ENCODE assay signal across 20 cellular contexts in genomic region chr3:16329792-16330061, GRCh38.
DNase-seq lines count a peak whose midpoint lies in the region; ATAC-seq and TF ChIP-seq lines count a peak whose summit lies in the region.
"Had no signal": no experiment of that assay in that cellular context is flagged by ENCODE, and none has a peak within 500 bp of the region (broad histone marks: within the 10 kb centered on the region; RNA-seq: fewer than 3 reads in every experiment).

No MANE protein-coding gene starts in this region.

- no peak overlapping the region for H3K4me2 ChIP-seq in mammary epithelial cell (ENCODE audit: insufficient read depth, low read depth, low read length)

- no peaks in the 10 kb centered on the region for H3K27me3 ChIP-seq in psoas muscle (ENCODE audit: insufficient read depth in 3 of 3, low read length in 2 of 3)
- no peaks in the 10 kb centered on the region for H3K27me3 ChIP-seq in mammary epithelial cell (ENCODE audit: insufficient read depth, low read length)
- H3K27me3 ChIP-seq: uterus had no signal

- no peaks in the 10 kb centered on the region for H3K27me3 Mint-ChIP-seq in activated T-cell treated with anti-CD3 and anti-CD28 coated beads, Interleukin-2, amount 50 U/mL, for 72 hours (ENCODE audit: low read depth)
- H3K27me3 Mint-ChIP-seq in endothelial cell (ENCODE audit: unreplicated experiment): peaks cover 2% of the 10 kb centered on the region

- peaks cover 6 to 25% of the 10 kb centered on the region in 2 donors for H3K36me3 ChIP-seq in psoas muscle (ENCODE audit: insufficient read depth in 1 of 2, low read depth in 1 of 2)
- H3K36me3 ChIP-seq in mammary epithelial cell (ENCODE audit: insufficient read depth, low read length): no peaks in the 10 kb centered on the region
- H3K36me3 ChIP-seq: uterus had no signal

- no peak for ATAC-seq in activated T-cell treated with anti-CD3 and anti-CD28 coated beads, Interleukin-2, amount 50 U/mL, for 72 hours (replicated peaks in 1 of 2)
- ATAC-seq in psoas muscle: no peak
- ATAC-seq: stimulated activated naive CD8-positive, alpha-beta T cell treated with anti-CD3 and anti-CD28 coated beads, Interleukin-15, Interleukin-2, amounts not matched to agents 100 U/mL and 50 U/mL, for 24 hours had no signal

- WGBS in psoas muscle, 3 donors: 80 to 89% (median 83%) methylated on average over 9 of the region's 9 CpGs
- WGBS in mammary epithelial cell (ENCODE audit: low coverage, missing lambda C conversion rate): 89% methylated on average over 9 of the region's 9 CpGs

- no peak for TF ChIP-seq CTCF in endothelial cell (IDR thresholded peaks at IDR 0.05; ENCODE audit: unreplicated experiment)
- no peak for TF ChIP-seq CTCF in psoas muscle (IDR thresholded peaks at IDR 0.05)
- no peak for TF ChIP-seq CTCF in mammary epithelial cell (conservative IDR thresholded peaks at IDR 0.05 in 1 of 2, IDR thresholded peaks at IDR 0.05 in 1 of 2; ENCODE audit: extremely low read depth in 1 of 2, insufficient read depth in 1 of 2, low read depth in 1 of 2, low read length in 2 of 2)

- H3K9ac ChIP-seq in mammary epithelial cell (ENCODE audit: insufficient read depth, low read length): no peak overlapping the region

- H3K36me3 Mint-ChIP-seq in activated T-cell treated with anti-CD3 and anti-CD28 coated beads, Interleukin-2, amount 50 U/mL, for 72 hours (ENCODE audit: insufficient read depth in 2 of 2): peaks cover 21 to 52% of the 10 kb centered on the region in 2 donors
- peaks cover 48% of the 10 kb centered on the region for H3K36me3 Mint-ChIP-seq in endothelial cell (ENCODE audit: low read depth, unreplicated experiment)

- in situ Hi-C loops in mammary epithelial cell (cut with MboI; ENCODE audit: low sequenced_read_pairs in 2 of 2): no loop called here

- H4K20me1 ChIP-seq in mammary epithelial cell (ENCODE audit: insufficient read depth, low read length): no peaks in the 10 kb centered on the region

- H3K4me3 Mint-ChIP-seq in activated T-cell treated with anti-CD3 and anti-CD28 coated beads, Interleukin-2, amount 50 U/mL, for 72 hours: no peak overlapping the region
- no peak overlapping the region for H3K4me3 Mint-ChIP-seq in endothelial cell (ENCODE audit: unreplicated experiment)
- H3K4me3 Mint-ChIP-seq: activated T-helper 1 cell treated with anti-CD3 and anti-CD28 coated beads, Interleukin-12 subunit alpha, Interleukin-12 subunit beta, Interleukin-2, Interleukin-4 antibody, amounts not matched to agents 30 ng/mL and 10 ng/mL and 1 ng/mL, durations not matched to agents 14 hours and 24 hours and 36 hours had no signal

- H3K4me1 Mint-ChIP-seq in activated T-cell treated with anti-CD3 and anti-CD28 coated beads, Interleukin-2, amount 50 U/mL, for 72 hours (ENCODE audit: low read depth): peaks cover 21% of the 10 kb centered on the region
- peaks cover 6% of the 10 kb centered on the region for H3K4me1 Mint-ChIP-seq in endothelial cell (ENCODE audit: unreplicated experiment)

- peak overlapping the region; percentile 42 for H3K27ac Mint-ChIP-seq in activated T-cell treated with anti-CD3 and anti-CD28 coated beads, Interleukin-2, amount 50 U/mL, for 72 hours
- H3K27ac Mint-ChIP-seq in endothelial cell (ENCODE audit: unreplicated experiment): peak overlapping the region; percentile 30
- H3K27ac Mint-ChIP-seq: activated T-helper 1 cell treated with anti-CD3 and anti-CD28 coated beads, Interleukin-12 subunit alpha, Interleukin-12 subunit beta, Interleukin-2, Interleukin-4 antibody, amounts not matched to agents 30 ng/mL and 10 ng/mL and 1 ng/mL, durations not matched to agents 14 hours and 24 hours and 36 hours had no signal

- CTCF ChIA-PET in mammary epithelial cell (lab: Charles Lee; ENCODE audit: low non-redundant PET): no interaction called here

- no peaks in the 10 kb centered on the region for H3K79me2 ChIP-seq in mammary epithelial cell (ENCODE audit: insufficient read depth, low read length)

- no peaks in the 10 kb centered on the region for H3K9me3 ChIP-seq in psoas muscle
- no peaks in the 10 kb centered on the region for H3K9me3 ChIP-seq in mammary epithelial cell (replicated peaks; ENCODE audit: insufficient read depth, low read length)
- H3K9me3 ChIP-seq: uterus had no signal

- H3K4me3 ChIP-seq in psoas muscle: no peak overlapping the region
- H3K4me3 ChIP-seq in mammary epithelial cell (replicated peaks in 1 of 3; ENCODE audit: insufficient read depth in 1 of 3, low read depth in 2 of 3, low read length in 3 of 3): no peak overlapping the region
- H3K4me3 ChIP-seq: lung, uterus had no signal

- H3K27ac ChIP-seq in psoas muscle: peak overlapping the region; percentile 70
- no peak overlapping the region for H3K27ac ChIP-seq in mammary epithelial cell (ENCODE audit: insufficient read depth, low read depth, low read length)

- peaks cover 7 to 12% of the 10 kb centered on the region in 2 donors for H3K9me3 Mint-ChIP-seq in activated T-cell treated with anti-CD3 and anti-CD28 coated beads, Interleukin-2, amount 50 U/mL, for 72 hours
- H3K9me3 Mint-ChIP-seq in endothelial cell (ENCODE audit: unreplicated experiment): peaks cover 14% of the 10 kb centered on the region

- no peak for DNase-seq in activated T-cell treated with anti-CD3 and anti-CD28 coated beads, Interleukin-2, amount 50 U/mL, for 72 hours
- DNase-seq in activated T-cell treated with anti-CD3 and anti-CD28 coated beads, Interleukin-2, amount 50 U/mL, for 1 hour: no peak
- DNase-seq in NCI-H345 (lab: John Stamatoyannopoulos, UW) (peak; percentile 57), endothelial cell (ENCODE audit: low spot score) (no peak), psoas muscle (no peak), mammary epithelial cell (no peak), COLO668 (lab: John Stamatoyannopoulos, UW; ENCODE audit: unreplicated experiment) (no peak), OCI-M1 (lab: John Stamatoyannopoulos, UW) (no peak)
- DNase-seq: ACHN; activated CD4-positive, alpha-beta T cell treated with anti-CD3 and anti-CD28 coated beads for 4 hours; DMS 273 treated with DMSO at 0.1 percent for 48 hours; effector CD4-positive, alpha-beta T cell; HCEC 1CT; NCI-H1436; NCI-H774; small intestine; stimulated activated naive CD8-positive, alpha-beta T cell treated with anti-CD3 and anti-CD28 coated beads, Interleukin-15, Interleukin-2, amounts not matched to agents 100 U/mL and 50 U/mL, for 24 hours; uterus had no signal

- H2AFZ ChIP-seq in mammary epithelial cell (ENCODE audit: low read depth, low read length): no peak overlapping the region

- intact Hi-C loops in psoas muscle (cut with DNase I): no loop called here
- intact Hi-C loops in mammary epithelial cell (cut with micrococcal nuclease): no loop called here

- H3K4me1 ChIP-seq in psoas muscle: peaks cover 7% of the 10 kb centered on the region
- H3K4me1 ChIP-seq in mammary epithelial cell (ENCODE audit: insufficient read depth, low read length): no peaks in the 10 kb centered on the region
- H3K4me1 ChIP-seq: uterus had no signal

- dilution Hi-C loops in mammary epithelial cell (cut with HindIII; ENCODE audit: low sequenced_read_pairs): no loop called here

- BruUV-seq in mammary epithelial cell (replicated peaks; lab: Mats Ljungman, UMichigan): no TSS peak
